In genomic region chr18:6327895-6328623, GRCh38 we compare ENCODE assay signal across 30 cellular contexts.
DNase-seq lines count a peak whose midpoint lies in the region; ATAC-seq, FAIRE-seq and TF ChIP-seq lines count a peak whose summit lies in the region.
"Had no signal": no experiment of that assay in that cellular context is flagged by ENCODE, and none has a peak within 500 bp of the region (broad histone marks: within the 10 kb centered on the region; RNA-seq: fewer than 3 reads in every experiment).

No MANE protein-coding gene starts in this region.

- POLR2A ChIA-PET in PC-3 (lab: Charles Lee; ENCODE audit: unreplicated experiment) = no interaction called here

- intact Hi-C loops in heart left ventricle (cut with DNase I) = loop anchor here in 3 of 10 donors (2.0 to 10.0 kb wide), 3 partner anchors 13 to 443 kb away; no protein-coding TSS in a partner anchor
- intact Hi-C loops in Right ventricle myocardium inferior (cut with DNase I) = no loop called here
- intact Hi-C loops in PC-3 (cut with micrococcal nuclease) = loop anchor here (1.0 kb wide), 1 partner anchor 24 kb away; no protein-coding TSS in a partner anchor
- intact Hi-C loops in left lung (cut with DNase I) = no loop called here
- intact Hi-C loops in stomach (cut with DNase I; ENCODE audit: low total_unique reads) = no loop called here

- no peak overlapping the region for H3K9ac ChIP-seq in PC-3 (ENCODE audit: low read length)

- no peaks in the 10 kb centered on the region for H3F3A ChIP-seq in PC-3 (ENCODE audit: low read length, unreplicated experiment)

- peak; percentile 62 for FAIRE-seq in urothelium cell line (lab: Jason Lieb, UNC)
- FAIRE-seq: endometrium, GM18507, H1 had no signal

- H3K27ac ChIP-seq in heart left ventricle = peak overlapping the region in 3 of 12 donors; percentile 40 to 51 (median 44)
- no peak overlapping the region for H3K27ac ChIP-seq in PC-3 (ENCODE audit: low read length)
- no peak overlapping the region for H3K27ac ChIP-seq in left lung
- no peak overlapping the region for H3K27ac ChIP-seq in stomach
- H3K27ac ChIP-seq: adrenal gland, dorsolateral prefrontal cortex, esophagus squamous epithelium, gastrocnemius medialis, tibial nerve had no signal

- H4K20me1 ChIP-seq in PC-3 (ENCODE audit: low read length) = no peaks in the 10 kb centered on the region

- TF ChIP-seq POLR2A in heart left ventricle (IDR thresholded peaks at IDR 0.05) (no peak), stomach (IDR thresholded peaks at IDR 0.05) (no peak)

- H3K36me3 ChIP-seq in heart left ventricle (no peaks in the 10 kb centered on the region), PC-3 (ENCODE audit: low read depth, low read length) (no peaks in the 10 kb centered on the region), left lung (no peaks in the 10 kb centered on the region), MG63 (no peaks in the 10 kb centered on the region), stomach (peaks cover 0 to 11% (median 4%) of the 10 kb centered on the region in 4 donors)
- H3K36me3 ChIP-seq: adrenal gland, gastrocnemius medialis had no signal

- peaks cover 0 to 36% (median 12%) of the 10 kb centered on the region in 12 donors for H3K9me3 ChIP-seq in heart left ventricle
- H3K9me3 ChIP-seq in PC-3 (ENCODE audit: low read length) = no peaks in the 10 kb centered on the region
- peaks cover 0 to 16% of the 10 kb centered on the region in 2 donors for H3K9me3 ChIP-seq in left lung
- H3K9me3 ChIP-seq in MG63 = no peaks in the 10 kb centered on the region
- peaks cover 0 to 17% (median 14%) of the 10 kb centered on the region in 4 donors for H3K9me3 ChIP-seq in stomach
- H3K9me3 ChIP-seq: gastrocnemius medialis had no signal

- 50 to 63% (median 60%) methylated on average over 2 of the region's 2 CpGs for WGBS in heart left ventricle, 4 donors
- 47 to 62% (median 58%) methylated on average over 2 of the region's 2 CpGs for WGBS in stomach, 5 donors

- no peak for DNase-seq in heart left ventricle
- DNase-seq in Right ventricle myocardium inferior (ENCODE audit: missing footprints) = no peak
- DNase-seq in PC-3 = peak; percentile 12
- no peak for DNase-seq in left lung
- DNase-seq in urothelium cell line (ENCODE audit: low spot score) = no peak
- no peak for DNase-seq in MG63
- no peak for DNase-seq in stimulated activated CD4-positive, alpha-beta T cell treated with anti-CD3 and anti-CD28 coated beads, Interleukin-2, amount 100 ng/mL, for 24 hours
- no peak for DNase-seq in stomach
- DNase-seq: activated CD4-positive, alpha-beta T cell treated with anti-CD3 and anti-CD28 coated beads for 36 hours; activated CD8-positive, alpha-beta memory T cell treated with anti-CD3 and anti-CD28 coated beads, Interleukin-2, amount 50 U/mL, for 48 hours; activated CD8-positive, alpha-beta T cell treated with anti-CD3 and anti-CD28 coated beads for 36 hours; activated naive CD4-positive, alpha-beta T cell treated with anti-CD3 and anti-CD28 coated beads, Interleukin-2, amount 10 ng/mL, durations not matched to agents 7 days and 5 days; CD4-positive, alpha-beta memory T cell; cerebellar nuclear complex; DMS 273 treated with DMSO at 0.1 percent for 48 hours; dorsolateral prefrontal cortex; esophagus squamous epithelium; gastrocnemius medialis; HFFc6; NCI-H1436; NCI-H2171 treated with DMSO at 0.1 percent for 48 hours; NCI-H524; retina; stimulated activated CD4-positive, alpha-beta T cell treated with anti-CD3 and anti-CD28 coated beads, Interleukin-4, amount 100 ng/mL, for 1 hour had no signal

- no peaks in the 10 kb centered on the region for H3K27me3 ChIP-seq in heart left ventricle
- no peaks in the 10 kb centered on the region for H3K27me3 ChIP-seq in PC-3 (ENCODE audit: low read length)
- H3K27me3 ChIP-seq in left lung = no peaks in the 10 kb centered on the region
- no peaks in the 10 kb centered on the region for H3K27me3 ChIP-seq in MG63
- H3K27me3 ChIP-seq in stomach = no peaks in the 10 kb centered on the region
- H3K27me3 ChIP-seq: adrenal gland, dorsolateral prefrontal cortex, esophagus squamous epithelium, gastrocnemius medialis, tibial nerve had no signal

- BruUV-seq in PC-3 (replicated peaks; lab: Mats Ljungman, UMichigan) = no TSS peak

- no peak overlapping the region for H3K4me2 ChIP-seq in PC-3 (ENCODE audit: low read length)

- no peak overlapping the region for H3K4me3 ChIP-seq in heart left ventricle
- H3K4me3 ChIP-seq in PC-3 (ENCODE audit: low read length) = no peak overlapping the region
- no peak overlapping the region for H3K4me3 ChIP-seq in left lung
- H3K4me3 ChIP-seq in MG63 = no peak overlapping the region
- H3K4me3 ChIP-seq in stomach = no peak overlapping the region
- H3K4me3 ChIP-seq: adrenal gland, dorsolateral prefrontal cortex, esophagus squamous epithelium, gastrocnemius medialis, tibial nerve had no signal

- no peaks in the 10 kb centered on the region for H3K9me2 ChIP-seq in PC-3 (replicated peaks; ENCODE audit: low read length)

- CTCF ChIA-PET in PC-3 (lab: Charles Lee) = interaction anchor here (0.6 kb wide), 1 partner anchor 557 kb away, joined by 6 read pairs; no protein-coding TSS in a partner anchor

- no peak overlapping the region for H2AFZ ChIP-seq in PC-3 (ENCODE audit: low read length)

- no peaks in the 10 kb centered on the region for H3K79me2 ChIP-seq in PC-3 (ENCODE audit: low read length)

- TF ChIP-seq CTCF in heart left ventricle (IDR thresholded peaks at IDR 0.05) = no peak
- TF ChIP-seq CTCF in PC-3 (conservative IDR thresholded peaks at IDR 0.05; ENCODE audit: low read depth, low read length) = no peak
- TF ChIP-seq CTCF in left lung (IDR thresholded peaks at IDR 0.05) = no peak
- no peak for TF ChIP-seq CTCF in stomach (IDR thresholded peaks at IDR 0.05)

- peak in 3 of 4 donors; percentile 58 to 90 (median 88) for ATAC-seq in heart left ventricle
- no peak for ATAC-seq in Right ventricle myocardium inferior
- peak; percentile 80 for ATAC-seq in PC-3
- peak; percentile 68 for ATAC-seq in left lung
- ATAC-seq: activated CD4-positive, alpha-beta T cell treated with anti-CD3 and anti-CD28 coated beads for 36 hours; activated CD8-positive, alpha-beta T cell treated with anti-CD3 and anti-CD28 coated beads for 36 hours; gastrocnemius medialis; Panc1 had no signal

- H3K4me1 ChIP-seq in heart left ventricle (peaks cover 0 to 7% (median 0%) of the 10 kb centered on the region in 12 donors), PC-3 (ENCODE audit: insufficient read depth, low read length) (peaks cover 10% of the 10 kb centered on the region), left lung (no peaks in the 10 kb centered on the region), stomach (peaks cover 0 to 12% (median 9%) of the 10 kb centered on the region in 4 donors)
- H3K4me1 ChIP-seq: gastrocnemius medialis had no signal

- TF ChIP-seq EP300 in stomach (IDR thresholded peaks at IDR 0.05) = no peak
